ENCODE assay signal across 1 cellular context in genomic region chr3:59817511-59817910, GRCh38.
TF ChIP-seq lines count a peak whose summit lies in the region.

No MANE protein-coding gene starts in this region.

TF ChIP-seq in SK-N-SH, 30 proteins besides CTCF, POLR2A, EP300 and RAD21 (continued from another document):
- no peak for TF ChIP-seq REST (IDR thresholded peaks at IDR 0.05; ENCODE audit: low read depth, low read length)
- no peak for TF ChIP-seq ELF1 (IDR thresholded peaks at IDR 0.05)
